ENCODE assay signal across 1 cellular context in genomic region chr12:66087365-66087943, GRCh38.
TF ChIP-seq lines count a peak whose summit lies in the region.

No MANE protein-coding gene starts in this region.

TF ChIP-seq in HepG2, 621 proteins besides CTCF, POLR2A, EP300 and RAD21 (continued from another document):
- TF ChIP-seq PRDM10 (CRISPR knock-in tag; IDR thresholded peaks at IDR 0.05; ENCODE audit: low read depth): peak; percentile 32; the same call in 1 of the 2 replicates
- TF ChIP-seq, protein P1, sequence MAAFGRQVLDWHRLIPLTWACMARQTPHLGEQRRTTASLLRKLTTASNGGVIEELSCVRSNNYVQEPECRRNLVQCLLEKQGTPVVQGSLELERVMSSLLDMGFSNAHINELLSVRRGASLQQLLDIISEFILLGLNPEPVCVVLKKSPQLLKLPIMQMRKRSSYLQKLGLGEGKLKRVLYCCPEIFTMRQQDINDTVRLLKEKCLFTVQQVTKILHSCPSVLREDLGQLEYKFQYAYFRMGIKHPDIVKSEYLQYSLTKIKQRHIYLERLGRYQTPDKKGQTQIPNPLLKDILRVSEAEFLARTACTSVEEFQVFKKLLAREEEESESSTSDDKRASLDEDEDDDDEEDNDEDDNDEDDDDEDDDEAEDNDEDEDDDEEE (CRISPR knock-in tag; IDR thresholded peaks at IDR 0.05): no peak
- no peak for TF ChIP-seq ZNF383 (CRISPR knock-in tag; IDR thresholded peaks at IDR 0.05; ENCODE audit: borderline replicate concordance)
- no peak for TF ChIP-seq MEF2D (CRISPR knock-in tag; IDR thresholded peaks at IDR 0.05)
- peak; percentile 82 for TF ChIP-seq SMC3 (IDR thresholded peaks at IDR 0.05; ENCODE audit: low read length)
- TF ChIP-seq, protein P2, sequence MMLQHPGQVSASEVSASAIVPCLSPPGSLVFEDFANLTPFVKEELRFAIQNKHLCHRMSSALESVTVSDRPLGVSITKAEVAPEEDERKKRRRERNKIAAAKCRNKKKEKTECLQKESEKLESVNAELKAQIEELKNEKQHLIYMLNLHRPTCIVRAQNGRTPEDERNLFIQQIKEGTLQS (CRISPR knock-in tag; IDR thresholded peaks at IDR 0.05): no peak
- no peak for TF ChIP-seq ZNF790 (CRISPR knock-in tag; IDR thresholded peaks at IDR 0.05; ENCODE audit: borderline replicate concordance)
- no peak for TF ChIP-seq JUND (CRISPR knock-in tag; IDR thresholded peaks at IDR 0.05)
- no peak for TF ChIP-seq DNMT1 (CRISPR knock-in tag; IDR thresholded peaks at IDR 0.05)
- TF ChIP-seq, protein P3, sequence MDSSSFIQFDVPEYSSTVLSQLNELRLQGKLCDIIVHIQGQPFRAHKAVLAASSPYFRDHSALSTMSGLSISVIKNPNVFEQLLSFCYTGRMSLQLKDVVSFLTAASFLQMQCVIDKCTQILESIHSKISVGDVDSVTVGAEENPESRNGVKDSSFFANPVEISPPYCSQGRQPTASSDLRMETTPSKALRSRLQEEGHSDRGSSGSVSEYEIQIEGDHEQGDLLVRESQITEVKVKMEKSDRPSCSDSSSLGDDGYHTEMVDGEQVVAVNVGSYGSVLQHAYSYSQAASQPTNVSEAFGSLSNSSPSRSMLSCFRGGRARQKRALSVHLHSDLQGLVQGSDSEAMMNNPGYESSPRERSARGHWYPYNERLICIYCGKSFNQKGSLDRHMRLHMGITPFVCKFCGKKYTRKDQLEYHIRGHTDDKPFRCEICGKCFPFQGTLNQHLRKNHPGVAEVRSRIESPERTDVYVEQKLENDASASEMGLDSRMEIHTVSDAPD (CRISPR knock-in tag; IDR thresholded peaks at IDR 0.05): no peak
- no peak for TF ChIP-seq MAFK (conservative IDR thresholded peaks at IDR 0.05 in 1 of 2, IDR thresholded peaks at IDR 0.05 in 1 of 2; ENCODE audit: low read length in 2 of 2)
- TF ChIP-seq FIP1L1 (IDR thresholded peaks at IDR 0.05; ENCODE audit: borderline replicate concordance, insufficient read depth, low read depth, low read length): no peak
- no peak for TF ChIP-seq ZBTB38 (CRISPR knock-in tag; IDR thresholded peaks at IDR 0.05)
- TF ChIP-seq NFE2L2 (IDR thresholded peaks at IDR 0.05; ENCODE audit: low read length): no peak
- peak; percentile 93 for TF ChIP-seq STAG1 (CRISPR knock-in tag; IDR thresholded peaks at IDR 0.05)
- TF ChIP-seq ZNF281 (CRISPR knock-in tag; IDR thresholded peaks at IDR 0.05; ENCODE audit: borderline replicate concordance): no peak
- 0 out of 2 replicates have a peak, but pooled peaks have one; percentile 49 for TF ChIP-seq DNMT3B (CRISPR knock-in tag; conservative IDR thresholded peaks at IDR 0.05)
- TF ChIP-seq, protein P4, sequence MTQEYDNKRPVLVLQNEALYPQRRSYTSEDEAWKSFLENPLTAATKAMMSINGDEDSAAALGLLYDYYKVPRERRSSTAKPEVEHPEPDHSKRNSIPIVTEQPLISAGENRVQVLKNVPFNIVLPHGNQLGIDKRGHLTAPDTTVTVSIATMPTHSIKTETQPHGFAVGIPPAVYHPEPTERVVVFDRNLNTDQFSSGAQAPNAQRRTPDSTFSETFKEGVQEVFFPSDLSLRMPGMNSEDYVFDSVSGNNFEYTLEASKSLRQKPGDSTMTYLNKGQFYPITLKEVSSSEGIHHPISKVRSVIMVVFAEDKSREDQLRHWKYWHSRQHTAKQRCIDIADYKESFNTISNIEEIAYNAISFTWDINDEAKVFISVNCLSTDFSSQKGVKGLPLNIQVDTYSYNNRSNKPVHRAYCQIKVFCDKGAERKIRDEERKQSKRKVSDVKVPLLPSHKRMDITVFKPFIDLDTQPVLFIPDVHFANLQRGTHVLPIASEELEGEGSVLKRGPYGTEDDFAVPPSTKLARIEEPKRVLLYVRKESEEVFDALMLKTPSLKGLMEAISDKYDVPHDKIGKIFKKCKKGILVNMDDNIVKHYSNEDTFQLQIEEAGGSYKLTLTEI (CRISPR knock-in tag; conservative IDR thresholded peaks at IDR 0.05): no peak
